ENCODE assay signal across 28 cellular contexts in genomic region chr2:59752512-59752911, GRCh38.
"Had no signal": no experiment of that assay in that cellular context is flagged by ENCODE, and none has a peak within 500 bp of the region (broad histone marks: within the 10 kb centered on the region; RNA-seq: fewer than 3 reads in every experiment).

No MANE protein-coding gene starts in this region.

- H3K4me3 ChIP-seq: body of pancreas, breast epithelium, Peyer's patch had no signal

- H3K36me3 Mint-ChIP-seq: activated naive CD4-positive, alpha-beta T cell treated with anti-CD3 and anti-CD28 coated beads, Interleukin-2, amount 50 U/mL, for 24 hours; activated naive CD8-positive, alpha-beta T cell treated with anti-CD3 and anti-CD28 coated beads, Interleukin-2, amount 10 ng/mL, durations not matched to agents 7 days and 5 days; WTC11 had no signal

- H3K27me3 Mint-ChIP-seq: activated CD4-positive, alpha-beta T cell treated with anti-CD3 and anti-CD28 coated beads for 36 hours; activated CD4-positive, alpha-beta T cell treated with anti-CD3 and anti-CD28 coated beads, Interleukin-2, amount 10 ng/mL, durations not matched to agents 7 days and 5 days; activated T-cell treated with anti-CD3 and anti-CD28 coated beads, Interleukin-2, amount 50 U/mL, for 24 hours had no signal

- H3K27ac Mint-ChIP-seq: activated CD4-positive, alpha-beta T cell treated with anti-CD3 and anti-CD28 coated beads for 36 hours; activated CD4-positive, alpha-beta T cell treated with anti-CD3 and anti-CD28 coated beads, Interleukin-2, amount 10 ng/mL, durations not matched to agents 7 days and 5 days; activated CD8-positive, alpha-beta T cell treated with anti-CD3 and anti-CD28 coated beads, Interleukin-2, amount 10 ng/mL, durations not matched to agents 7 days and 5 days; activated naive CD4-positive, alpha-beta T cell treated with anti-CD3 and anti-CD28 coated beads, Interleukin-2, amount 50 U/mL, for 24 hours; activated naive CD8-positive, alpha-beta T cell treated with anti-CD3 and anti-CD28 coated beads, Interleukin-2, amount 10 ng/mL, durations not matched to agents 7 days and 5 days; activated T-cell treated with anti-CD3 and anti-CD28 coated beads, Interleukin-2, amount 50 U/mL, for 24 hours; activated T-helper 2 cell treated with anti-CD3 and anti-CD28 coated beads, Interferon-gamma antibody, Interleukin-2, Interleukin-4, amounts not matched to agents 10 μg/mL and 5 μg/mL and 100 μg/mL, durations not matched to agents 14 hours and 24 hours and 36 hours; WTC11 had no signal

- H3K4me1 Mint-ChIP-seq: activated CD4-positive, alpha-beta T cell treated with anti-CD3 and anti-CD28 coated beads for 36 hours; activated CD4-positive, alpha-beta T cell treated with anti-CD3 and anti-CD28 coated beads, Interleukin-2, amount 10 ng/mL, durations not matched to agents 7 days and 5 days; activated naive CD4-positive, alpha-beta T cell treated with anti-CD3 and anti-CD28 coated beads, Interleukin-2, amount 50 U/mL, for 24 hours; activated naive CD8-positive, alpha-beta T cell treated with anti-CD3 and anti-CD28 coated beads, Interleukin-2, amount 10 ng/mL, durations not matched to agents 7 days and 5 days; WTC11 had no signal

- H3K9me3 Mint-ChIP-seq: activated CD4-positive, alpha-beta T cell treated with anti-CD3 and anti-CD28 coated beads, Interleukin-2, amount 10 ng/mL, durations not matched to agents 7 days and 5 days; activated naive CD4-positive, alpha-beta T cell treated with anti-CD3 and anti-CD28 coated beads, Interleukin-2, amount 50 U/mL, for 24 hours; activated naive CD8-positive, alpha-beta T cell treated with anti-CD3 and anti-CD28 coated beads, Interleukin-2, amount 10 ng/mL, durations not matched to agents 7 days and 5 days; activated T-cell treated with anti-CD3 and anti-CD28 coated beads, Interleukin-2, amount 50 U/mL, for 24 hours; activated T-helper 2 cell treated with anti-CD3 and anti-CD28 coated beads, Interferon-gamma antibody, Interleukin-2, Interleukin-4, amounts not matched to agents 10 μg/mL and 5 μg/mL and 100 μg/mL, durations not matched to agents 14 hours and 24 hours and 36 hours; WTC11 had no signal

- DNase-seq: activated CD4-positive, alpha-beta T cell treated with anti-CD3 and anti-CD28 coated beads for 36 hours; activated CD4-positive, alpha-beta T cell treated with anti-CD3 and anti-CD28 coated beads, Interleukin-2, amount 10 ng/mL, durations not matched to agents 7 days and 5 days; activated CD4-positive, alpha-beta T cell treated with anti-CD3 and anti-CD28 coated beads, Interleukin-2, amount 50 U/mL, for 48 hours; activated CD8-positive, alpha-beta T cell treated with anti-CD3 and anti-CD28 coated beads, Interleukin-2, amount 10 ng/mL, durations not matched to agents 7 days and 5 days; activated gamma-delta T cell; activated naive CD4-positive, alpha-beta T cell treated with Interleukin-2 at 50 U/mL for 16 hours; activated naive CD8-positive, alpha-beta T cell treated with anti-CD3 and anti-CD28 coated beads, Interleukin-2, amount 10 ng/mL, durations not matched to agents 7 days and 5 days; activated T-cell treated with anti-CD3 and anti-CD28 coated beads, Interleukin-2, amount 50 U/mL, for 24 hours; body of pancreas; NCI-H1105 treated with DMSO at 0.1 percent for 48 hours; NCI-H1436; NCI-H1694; NCI-H1930; NCI-H345; NCI-H524 treated with DMSO at 0.1 percent for 48 hours; PC-3; Peyer's patch; RPMI8226; SHP77 treated with DMSO at 0.1 percent for 48 hours; SW 1271; T-helper 1 cell; T-helper 2 cell; T-helper 9 cell had no signal

- ATAC-seq: activated CD4-positive, alpha-beta T cell treated with anti-CD3 and anti-CD28 coated beads for 36 hours; activated CD4-positive, CD25-positive, alpha-beta regulatory T cell treated with anti-CD3 and anti-CD28 coated beads, Interleukin-2, amount 50 U/mL, for 24 hours; activated CD8-positive, alpha-beta T cell treated with anti-CD3 and anti-CD28 coated beads, Interleukin-2, amount 10 ng/mL, durations not matched to agents 7 days and 5 days; body of pancreas; PC-3; WTC11 had no signal

- H3K4me3 Mint-ChIP-seq: activated CD4-positive, alpha-beta T cell treated with anti-CD3 and anti-CD28 coated beads for 36 hours; activated CD4-positive, alpha-beta T cell treated with anti-CD3 and anti-CD28 coated beads, Interleukin-2, amount 10 ng/mL, durations not matched to agents 7 days and 5 days; activated CD8-positive, alpha-beta T cell treated with anti-CD3 and anti-CD28 coated beads, Interleukin-2, amount 10 ng/mL, durations not matched to agents 7 days and 5 days; activated naive CD4-positive, alpha-beta T cell treated with anti-CD3 and anti-CD28 coated beads, Interleukin-2, amount 50 U/mL, for 24 hours; activated naive CD8-positive, alpha-beta T cell treated with anti-CD3 and anti-CD28 coated beads, Interleukin-2, amount 10 ng/mL, durations not matched to agents 7 days and 5 days; activated T-cell treated with anti-CD3 and anti-CD28 coated beads, Interleukin-2, amount 50 U/mL, for 24 hours; WTC11 had no signal
